ENCODE assay signal across 12 cellular contexts in genomic region chr5:78501411-78502338, GRCh38.
A peak's percentile ranks its signal among the peaks of the same experiment; 100 is the strongest.
DNase-seq lines count a peak whose midpoint lies in the region; TF ChIP-seq lines count a peak whose summit lies in the region.
"Had no signal": no experiment of that assay in that cellular context is flagged by ENCODE, and none has a peak within 500 bp of the region (broad histone marks: within the 10 kb centered on the region; RNA-seq: fewer than 3 reads in every experiment).

No MANE protein-coding gene starts in this region.

- peaks cover 39 to 41% of the 10 kb centered on the region in 2 experiments for H3K4me1 ChIP-seq in neutrophil (ENCODE audit: control insufficient read depth in 1 of 2, insufficient read depth in 1 of 2, low read depth in 1 of 2, low read length in 1 of 2)
- peaks cover 34% of the 10 kb centered on the region for H3K4me1 ChIP-seq in testis

- no peak for TF ChIP-seq CTCF in fibroblast of mammary gland (conservative IDR thresholded peaks at IDR 0.05; ENCODE audit: control insufficient read depth, insufficient read depth, low read depth, low read length)
- no peak for TF ChIP-seq CTCF in neutrophil (IDR thresholded peaks at IDR 0.05)
- no peak for TF ChIP-seq CTCF in testis (IDR thresholded peaks at IDR 0.05)

- intact Hi-C loops in testis (cut with DNase I; ENCODE audit: low total_unique reads): no loop called here

- H3K27ac ChIP-seq in neutrophil: peak overlapping the region; percentile 70
- no peak overlapping the region for H3K27ac ChIP-seq in testis
- H3K27ac ChIP-seq: C4-2B had no signal

- no peaks in the 10 kb centered on the region for H3K27me3 ChIP-seq in neutrophil
- no peaks in the 10 kb centered on the region for H3K27me3 ChIP-seq in testis

- 70 to 82% methylated on average over 9 of the region's 9 CpGs for WGBS in testis, 2 donors

- in situ Hi-C loops in SK-MEL-5 (cut with HindIII; ENCODE audit: low pct_unique_long_range_greater_than_20kb, low sequenced_read_pairs): no loop called here

- DNase-seq in EL: peak; percentile 60
- DNase-seq in SK-MEL-5 (ENCODE audit: low read depth, low spot score): peak; percentile 8
- DNase-seq in fibroblast of mammary gland (ENCODE audit: low read depth): peak; percentile 64
- no peak for DNase-seq in NCI-H2171 (lab: John Stamatoyannopoulos, UW)
- DNase-seq in testis: no peak
- DNase-seq in 8988T: no peak
- DNase-seq in HPDE6-E6E7 (ENCODE audit: extremely low spot score): no peak
- DNase-seq: activated gamma-delta T cell treated with Interleukin-2 at 50 U/mL for 16 hours; stimulated activated naive CD8-positive, alpha-beta T cell treated with anti-CD3 and anti-CD28 coated beads, Interleukin-15, Interleukin-2, amounts not matched to agents 100 U/mL and 50 U/mL, for 24 hours; T-helper 9 cell had no signal

- H3K36me3 ChIP-seq in neutrophil (no peaks in the 10 kb centered on the region), testis (ENCODE audit: low read depth, missing control alignments) (no peaks in the 10 kb centered on the region)

- no peak overlapping the region for H3K4me3 ChIP-seq in fibroblast of mammary gland (ENCODE audit: control insufficient read depth, low read depth, low read length)
- H3K4me3 ChIP-seq in neutrophil (ENCODE audit: low read depth in 1 of 2, low read length in 1 of 2): peak overlapping the region in 1 of 2 experiments; percentile 17
- no peak overlapping the region for H3K4me3 ChIP-seq in testis

- TF ChIP-seq POLR2A in testis (IDR thresholded peaks at IDR 0.05): no peak

- no peaks in the 10 kb centered on the region for H3K9me3 ChIP-seq in neutrophil
- no peaks in the 10 kb centered on the region for H3K9me3 ChIP-seq in testis

Comparison
In these comparisons a context has a peak if more than half of its experiments do, and no peak if none do; other contexts are left out.
1. DNase-seq: peak in EL (single experiment), SK-MEL-5 (single experiment) and fibroblast of mammary gland (single experiment); none in NCI-H2171 (single experiment), testis (single experiment), 8988T (single experiment) and HPDE6-E6E7 (single experiment).